ENCODE assay signal across 18 cellular contexts in the genomic region with DNA sequence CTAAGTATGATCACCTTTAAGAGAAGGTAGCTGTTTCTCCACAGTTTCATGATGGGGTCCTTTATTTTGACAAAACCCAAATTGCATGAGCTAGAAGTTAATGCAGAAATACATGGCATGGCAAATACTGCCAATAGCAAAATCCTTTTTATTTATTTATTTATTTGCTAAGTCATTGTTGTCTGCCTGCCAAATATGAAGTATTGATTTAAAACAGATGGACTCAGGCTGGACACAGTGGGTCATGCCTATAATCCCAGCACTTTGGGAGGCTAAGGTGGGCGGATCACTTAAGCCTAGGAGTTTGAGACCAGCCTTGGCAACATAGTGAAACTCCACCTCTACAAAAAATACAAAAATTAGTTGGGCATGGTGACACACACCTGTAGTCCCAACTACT.
"Had no signal": no experiment of that assay in that cellular context is flagged by ENCODE, and none has a peak within 500 bp of the region (broad histone marks: within the 10 kb centered on the region; RNA-seq: fewer than 3 reads in every experiment).

No MANE protein-coding gene starts in this region.

- H3K4me3 ChIP-seq: ascending aorta, breast epithelium, left ventricle myocardium inferior, ovary, spleen, upper lobe of left lung had no signal

- H3K36me3 ChIP-seq: ovary had no signal

- ATAC-seq: activated CD4-positive, CD25-positive, alpha-beta regulatory T cell treated with anti-CD3 and anti-CD28 coated beads, Interleukin-2, amount 50 U/mL, for 24 hours; activated naive CD8-positive, alpha-beta T cell treated with anti-CD3 and anti-CD28 coated beads, Interleukin-2, amount 50 U/mL, for 24 hours; naive thymus-derived CD4-positive, alpha-beta T cell; sciatic nerve; stimulated activated naive CD8-positive, alpha-beta T cell treated with anti-CD3 and anti-CD28 coated beads, Interleukin-15, amount 100 ng/mL, for 72 hours had no signal

- H3K27ac ChIP-seq: ascending aorta, breast epithelium, left ventricle myocardium inferior, ovary, spleen, upper lobe of left lung had no signal

- DNase-seq: activated CD4-positive, alpha-beta T cell treated with anti-CD3 and anti-CD28 coated beads, Interleukin-2, amount 50 U/mL, for 4 hours; activated naive CD4-positive, alpha-beta T cell treated with anti-CD3 and anti-CD28 coated beads for 36 hours; activated naive CD8-positive, alpha-beta T cell treated with anti-CD3 and anti-CD28 coated beads, Interleukin-2, amount 50 U/mL, for 24 hours; cerebellar nuclear complex; effector memory CD4-positive, alpha-beta T cell; hippocampal formation; kidney; left ventricle myocardium inferior; naive thymus-derived CD4-positive, alpha-beta T cell; ovary; spleen; stimulated activated naive CD8-positive, alpha-beta T cell treated with anti-CD3 and anti-CD28 coated beads, Interleukin-15, amount 100 ng/mL, for 72 hours; T1000; upper lobe of left lung had no signal

- H3K27me3 ChIP-seq: ascending aorta, breast epithelium, ovary, spleen, upper lobe of left lung had no signal

- H3K9me3 ChIP-seq: ascending aorta, breast epithelium, left ventricle myocardium inferior, ovary, spleen, upper lobe of left lung had no signal

- H3K4me1 ChIP-seq: breast epithelium, spleen, upper lobe of left lung had no signal
